ENCODE assay signal across 11 cellular contexts in genomic region chr1:157652859-157653493, GRCh38. TPM values are rescaled to one million over a fixed set of nuclear protein-coding genes. Genes with fewer than 3 reads are reported as not detected.
DNase-seq lines count a peak whose midpoint lies in the region; ATAC-seq, FAIRE-seq and TF ChIP-seq lines count a peak whose summit lies in the region.
"Had no signal": no experiment of that assay in that cellular context is flagged by ENCODE, and none has a peak within 500 bp of the region (broad histone marks: within the 10 kb centered on the region; RNA-seq: fewer than 3 reads in every experiment).

No MANE protein-coding gene starts in this region.

- H3K9me3 Mint-ChIP-seq in effector memory CD8-positive, alpha-beta T cell: no peaks in the 10 kb centered on the region

- H3K4me3 ChIP-seq in foreskin fibroblast (ENCODE audit: low read depth in 1 of 2, low read length in 2 of 2): no peak overlapping the region

- DNase-seq in effector memory CD8-positive, alpha-beta T cell: no peak
- DNase-seq in foreskin fibroblast (no peak), HTR-8/SVneo (ENCODE audit: insufficient read length, low spot score) (no peak), anterior cingulate cortex (lab: John Stamatoyannopoulos, UW) (no peak), frontal cortex (ENCODE audit: low spot score in 2 of 2) (no peak)
- DNase-seq: NCI-H2029 had no signal

- ATAC-seq in GM18511 (IDR thresholded peaks at IDR 0.05; ENCODE audit: unreplicated experiment) (peak; percentile 98), GM21723 (IDR thresholded peaks at IDR 0.05; ENCODE audit: unreplicated experiment) (peak; percentile 98), HG03520 (IDR thresholded peaks at IDR 0.05; ENCODE audit: unreplicated experiment) (peak; percentile 97)
- peak; percentile 32 for ATAC-seq in effector memory CD8-positive, alpha-beta T cell (replicated peaks)

- peaks cover 4 to 7% of the 10 kb centered on the region in 2 donors for H3K4me1 Mint-ChIP-seq in effector memory CD8-positive, alpha-beta T cell (ENCODE audit: low read depth in 2 of 2)

- no peak overlapping the region for H3K27ac Mint-ChIP-seq in effector memory CD8-positive, alpha-beta T cell

- H3K4me3 Mint-ChIP-seq in effector memory CD8-positive, alpha-beta T cell: no peak overlapping the region

- H3K36me3 Mint-ChIP-seq in effector memory CD8-positive, alpha-beta T cell (ENCODE audit: insufficient read depth): no peaks in the 10 kb centered on the region

- FAIRE-seq in HTR-8/SVneo (lab: Jason Lieb, UNC) (no peak), frontal cortex (lab: Jason Lieb, UNC) (no peak)
- FAIRE-seq: bronchial epithelial cell had no signal

- no peak for TF ChIP-seq CTCF in foreskin fibroblast (IDR thresholded peaks at IDR 0.05; ENCODE audit: low read depth, low read length)

- peaks cover 6 to 15% of the 10 kb centered on the region in 2 donors for H3K27me3 Mint-ChIP-seq in effector memory CD8-positive, alpha-beta T cell

RNA-seq across cellular contexts. Expression of gene FCRL3, which starts 47.6 kb away (rescaled TPM):
- under 0.01 TPM for total RNA-seq in frontal cortex
- total RNA-seq: bronchial epithelial cell, temporal lobe had no signal

RNA-seq across cellular contexts. Expression of gene FCRL4, which starts 55.1 kb away (rescaled TPM):
- total RNA-seq in frontal cortex: not detected
- total RNA-seq: bronchial epithelial cell, temporal lobe had no signal

Comparison
In these comparisons a context has a peak if more than half of its experiments do, and no peak if none do; other contexts are left out.
1. ATAC-seq: peak in every context shown above with its lines; median percentile 98 in GM18511; 98 in GM21723; 97 in HG03520; 32 in effector memory CD8-positive, alpha-beta T cell.